8 cellular contexts compared by ENCODE assay signal in genomic region chr7:99579956-99580777, GRCh38. TPM values are rescaled to one million over a fixed set of nuclear protein-coding genes. Genes with fewer than 3 reads are reported as not detected.
A peak's percentile ranks its signal among the peaks of the same experiment; 100 is the strongest.
DNase-seq lines count a peak whose midpoint lies in the region; ATAC-seq and TF ChIP-seq lines count a peak whose summit lies in the region.

No MANE protein-coding gene starts in this region.

- H3K4me1 Mint-ChIP-seq in brain: peaks cover 19% of the 10 kb centered on the region

- H3K36me3 Mint-ChIP-seq in brain: no peaks in the 10 kb centered on the region

- peaks cover 7% of the 10 kb centered on the region for H3K27me3 Mint-ChIP-seq in brain

- peak overlapping the region; percentile 89 to 97 (median 93) for H3K4me3 Mint-ChIP-seq in brain

- ATAC-seq in GM18858 (IDR thresholded peaks at IDR 0.05; ENCODE audit: unreplicated experiment): no peak

- H3K27ac Mint-ChIP-seq in brain: peak overlapping the region; percentile 62 to 99 (median 94)

- TF ChIP-seq CTCF in brain (conservative IDR thresholded peaks at IDR 0.05): peak; percentile 57 to 78

- H3K9me3 Mint-ChIP-seq in brain: no peaks in the 10 kb centered on the region

- DNase-seq in NCI-H1436 (lab: John Stamatoyannopoulos, UW) (peak; percentile 52), NCI-H1436 treated with DMSO at 0.1 percent for 48 hours (lab: John Stamatoyannopoulos, UW) (no peak), T-helper 9 cell (peak; percentile 46), islet precursor cell (peak; percentile 82), NCI-H187 treated with DMSO at 0.1 percent for 48 hours (lab: John Stamatoyannopoulos, UW) (no peak)
- peak; percentile 57 for DNase-seq in stimulated activated CD4-positive, alpha-beta T cell treated with anti-CD3 and anti-CD28 coated beads, Interleukin-12 subunit alpha, Interleukin-12 subunit beta, amount 100 ng/mL, for 4 hours

RNA-seq across cellular contexts. Expression of gene TMEM225B, which starts 17.9 kb away (rescaled TPM):
- 2.7 TPM for polyA plus RNA-seq in brain (ENCODE audit: insufficient read depth, low read depth, low replicate concordance)

RNA-seq across cellular contexts. Expression of gene ZNF655, which starts 21.7 kb away (rescaled TPM):
- 16.7 TPM for polyA plus RNA-seq in brain (ENCODE audit: insufficient read depth, low read depth, low replicate concordance)

RNA-seq across cellular contexts. Expression of gene FAM200A, which starts 28.3 kb away (rescaled TPM):
- 4.1 TPM for polyA plus RNA-seq in brain (ENCODE audit: insufficient read depth, low read depth, low replicate concordance)

RNA-seq across cellular contexts. Expression of gene ZSCAN25, which starts 36.6 kb away (rescaled TPM):
- 5.1 TPM for polyA plus RNA-seq in brain (ENCODE audit: insufficient read depth, low read depth, low replicate concordance)

Comparison
In these comparisons a context has a peak if more than half of its experiments do, and no peak if none do; other contexts are left out.
1. DNase-seq: peak in NCI-H1436 (single experiment), T-helper 9 cell (single experiment), islet precursor cell (single experiment) and stimulated activated CD4-positive, alpha-beta T cell treated with anti-CD3 and anti-CD28 coated beads, Interleukin-12 subunit alpha, Interleukin-12 subunit beta, amount 100 ng/mL, for 4 hours (single experiment); none in NCI-H1436 treated with DMSO at 0.1 percent for 48 hours (single experiment) and NCI-H187 treated with DMSO at 0.1 percent for 48 hours (single experiment).